ENCODE assay signal across 10 cellular contexts in the genomic region with DNA sequence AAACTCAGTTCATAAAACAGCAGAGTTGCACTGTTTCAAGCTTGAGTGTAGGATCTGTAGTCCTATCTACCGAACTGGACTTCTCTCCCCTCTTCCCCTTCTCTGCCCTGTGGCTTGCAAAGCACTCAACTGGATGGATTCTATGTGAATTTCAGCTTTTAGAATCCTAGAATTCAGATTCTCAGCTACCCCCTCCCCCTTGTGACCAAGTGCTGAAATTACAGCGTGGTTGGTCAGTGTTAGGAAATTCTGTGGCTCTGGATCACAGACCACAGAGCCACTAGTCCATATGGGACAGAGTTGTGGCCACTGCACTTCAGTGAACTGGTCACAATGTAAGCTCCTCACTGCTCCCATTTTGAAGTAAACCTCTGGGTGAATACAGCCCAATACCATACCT.
DNase-seq lines count a peak whose midpoint lies in the region; ATAC-seq and TF ChIP-seq lines count a peak whose summit lies in the region.
"Had no signal": no experiment of that assay in that cellular context is flagged by ENCODE, and none has a peak within 500 bp of the region (broad histone marks: within the 10 kb centered on the region; RNA-seq: fewer than 3 reads in every experiment).

No MANE protein-coding gene starts in this region.

- no peaks in the 10 kb centered on the region for H3K9me3 ChIP-seq in left lung

- H3K4me1 ChIP-seq in left lung: no peaks in the 10 kb centered on the region

- no peak overlapping the region for H3K27ac ChIP-seq in VCaP
- no peak overlapping the region for H3K27ac ChIP-seq in left lung
- H3K27ac ChIP-seq: epithelial cell of prostate had no signal

- no peak overlapping the region for H3K4me3 ChIP-seq in left lung

- ATAC-seq in HG02885 (IDR thresholded peaks at IDR 0.05; ENCODE audit: poor library complexity, unreplicated experiment): peak; percentile 57
- ATAC-seq in left lung: peak; percentile 61
- ATAC-seq in HG02588 (IDR thresholded peaks at IDR 0.05; ENCODE audit: unreplicated experiment): no peak
- ATAC-seq in GM21619 (IDR thresholded peaks at IDR 0.05; ENCODE audit: unreplicated experiment): no peak

- DNase-seq in D341Med (ENCODE audit: low spot score): peak; percentile 42
- DNase-seq in left lung: no peak
- no peak for DNase-seq in NCI-H774 (lab: John Stamatoyannopoulos, UW)
- no peak for DNase-seq in NCI-H748 treated with DMSO at 0.1 percent for 48 hours (lab: John Stamatoyannopoulos, UW)
- DNase-seq: stimulated activated CD4-positive, alpha-beta T cell treated with anti-CD3 and anti-CD28 coated beads, Interleukin-12 subunit alpha, Interleukin-12 subunit beta, amount 100 ng/mL, for 4 hours had no signal

- TF ChIP-seq CTCF in VCaP (conservative IDR thresholded peaks at IDR 0.05): peak; percentile 54
- peak in 1 of 2 donors; percentile 26 for TF ChIP-seq CTCF in left lung (IDR thresholded peaks at IDR 0.05)

- H3K36me3 ChIP-seq in left lung: no peaks in the 10 kb centered on the region

- intact Hi-C loops in left lung (cut with DNase I): no loop called here

- H3K27me3 ChIP-seq in left lung: peaks cover 0 to 5% of the 10 kb centered on the region in 2 donors

Comparison
In these comparisons a context has a peak if more than half of its experiments do, and no peak if none do; other contexts are left out.
1. ATAC-seq: peak in HG02885 (single experiment) and left lung (single experiment); none in HG02588 (single experiment) and GM21619 (single experiment).